ENCODE assay signal across 8 cellular contexts in the genomic region with DNA sequence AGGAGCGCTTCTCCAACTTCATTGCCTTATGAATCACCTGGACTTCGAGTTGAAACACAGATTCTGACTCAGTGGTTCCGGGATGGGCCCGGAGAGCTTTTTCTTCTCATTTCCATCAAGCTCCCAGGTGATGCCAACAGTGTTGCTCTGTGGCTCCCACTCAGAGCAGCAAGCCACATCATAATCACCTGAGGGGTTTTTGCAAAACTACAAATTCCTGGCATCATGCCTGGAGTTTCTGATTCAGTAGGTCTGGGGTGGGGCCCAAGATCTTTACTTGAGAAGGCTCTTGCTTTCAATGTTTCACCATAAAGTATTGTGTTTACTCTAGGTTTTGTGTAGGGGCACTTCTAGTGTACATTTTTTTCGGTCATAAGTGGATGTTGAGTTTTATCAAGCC. TPM values are rescaled to one million over a fixed set of nuclear protein-coding genes. Genes with fewer than 3 reads are reported as not detected.
DNase-seq lines count a peak whose midpoint lies in the region; ATAC-seq and TF ChIP-seq lines count a peak whose summit lies in the region.

No MANE protein-coding gene starts in this region.

- DNase-seq in T-helper 17 cell (peak in 2 of 3 donors; percentile 24 to 45), mammary epithelial cell (peak; percentile 96), SK-N-DZ (ENCODE audit: low spot score) (no peak), Peyer's patch (no peak), substantia nigra (lab: John Stamatoyannopoulos, UW) (no peak)
- DNase-seq in stimulated activated CD4-positive, alpha-beta T cell treated with anti-CD3 and anti-CD28 coated beads, Interleukin-1b, Interleukin-23, amount 100 ng/mL, for 48 hours = peak; percentile 79

- peak overlapping the region; percentile 87 for H3K4me3 Mint-ChIP-seq in T-helper 17 cell

- peak overlapping the region; percentile 58 for H3K4me2 ChIP-seq in mammary epithelial cell (ENCODE audit: insufficient read depth, low read depth, low read length)

- peak overlapping the region; percentile 94 for H3K27ac Mint-ChIP-seq in T-helper 17 cell

- intact Hi-C loops in mammary epithelial cell (cut with micrococcal nuclease) = loop anchor here (10.0 kb wide), 1 partner anchor 119 kb away; a partner anchor contains a TSS

- dilution Hi-C loops in mammary epithelial cell (cut with HindIII; ENCODE audit: low sequenced_read_pairs) = no loop called here

- in situ Hi-C loops in mammary epithelial cell (cut with MboI; ENCODE audit: low sequenced_read_pairs in 2 of 2) = no loop called here

- no peaks in the 10 kb centered on the region for H3K27me3 ChIP-seq in mammary epithelial cell (ENCODE audit: insufficient read depth, low read length)
- no peaks in the 10 kb centered on the region for H3K27me3 ChIP-seq in Peyer's patch

- ATAC-seq in GM21360 (IDR thresholded peaks at IDR 0.05; ENCODE audit: unreplicated experiment) (peak; percentile 22), T-helper 17 cell (peak; percentile 87), HG03460 (IDR thresholded peaks at IDR 0.05; ENCODE audit: unreplicated experiment) (no peak)

- H3K27ac ChIP-seq in mammary epithelial cell (ENCODE audit: insufficient read depth, low read depth, low read length) = peak overlapping the region; percentile 78
- peak overlapping the region in 2 of 4 donors; percentile 22 to 27 for H3K27ac ChIP-seq in Peyer's patch
- no peak overlapping the region for H3K27ac ChIP-seq in substantia nigra (ENCODE audit: low read depth, low read length, poor library complexity, severe bottlenecking)

- H3K4me1 Mint-ChIP-seq in T-helper 17 cell = peaks cover 42% of the 10 kb centered on the region

- H3K79me2 ChIP-seq in mammary epithelial cell (ENCODE audit: insufficient read depth, low read length) = peaks cover 80% of the 10 kb centered on the region

- CTCF ChIA-PET in mammary epithelial cell (lab: Charles Lee; ENCODE audit: low non-redundant PET) = no interaction called here

- BruUV-seq in mammary epithelial cell (replicated peaks; lab: Mats Ljungman, UMichigan) = no TSS peak

- TF ChIP-seq CTCF in mammary epithelial cell (conservative IDR thresholded peaks at IDR 0.05 in 1 of 2, IDR thresholded peaks at IDR 0.05 in 1 of 2; ENCODE audit: extremely low read depth in 1 of 2, insufficient read depth in 1 of 2, low read depth in 1 of 2, low read length in 2 of 2) (no peak), Peyer's patch (IDR thresholded peaks at IDR 0.05) (no peak)

- H3K36me3 ChIP-seq in mammary epithelial cell (ENCODE audit: insufficient read depth, low read length) (no peaks in the 10 kb centered on the region), Peyer's patch (no peaks in the 10 kb centered on the region)

- H3K36me3 Mint-ChIP-seq in T-helper 17 cell (ENCODE audit: low read depth) = no peaks in the 10 kb centered on the region

- 11% methylated on average over 5 of the region's 5 CpGs for WGBS in mammary epithelial cell (ENCODE audit: low coverage, missing lambda C conversion rate)

- no peak overlapping the region for H3K4me3 ChIP-seq in mammary epithelial cell (replicated peaks in 1 of 3; ENCODE audit: insufficient read depth in 1 of 3, low read depth in 2 of 3, low read length in 3 of 3)
- no peak overlapping the region for H3K4me3 ChIP-seq in Peyer's patch

- no peak overlapping the region for H2AFZ ChIP-seq in mammary epithelial cell (ENCODE audit: low read depth, low read length)

- no peaks in the 10 kb centered on the region for H3K9me3 ChIP-seq in T-helper 17 cell (ENCODE audit: control insufficient read depth, low read length, poor library complexity, severe bottlenecking)
- peaks cover 7% of the 10 kb centered on the region for H3K9me3 ChIP-seq in mammary epithelial cell (replicated peaks; ENCODE audit: insufficient read depth, low read length)
- H3K9me3 ChIP-seq in Peyer's patch = no peaks in the 10 kb centered on the region

- H3K27me3 Mint-ChIP-seq in T-helper 17 cell = no peaks in the 10 kb centered on the region

- no peak for TF ChIP-seq POLR2A in Peyer's patch (IDR thresholded peaks at IDR 0.05)

- H3K9ac ChIP-seq in mammary epithelial cell (ENCODE audit: insufficient read depth, low read length) = no peak overlapping the region

- peaks cover 47% of the 10 kb centered on the region for H3K4me1 ChIP-seq in mammary epithelial cell (ENCODE audit: insufficient read depth, low read length)
- peaks cover 0 to 39% (median 0%) of the 10 kb centered on the region in 4 donors for H3K4me1 ChIP-seq in Peyer's patch

- H4K20me1 ChIP-seq in mammary epithelial cell (ENCODE audit: insufficient read depth, low read length) = no peaks in the 10 kb centered on the region

RNA-seq across cellular contexts. Expression of a gene that starts 7.0 kb away (rescaled TPM):
- total RNA-seq in T-helper 17 cell (10 to 100 TPM; 25.9 to 30.6 TPM), mammary epithelial cell (10 to 100 TPM; 16.3 to 18.5 TPM), Peyer's patch (10 to 100 TPM; 12.4 to 22.2 (median 18.1) TPM)
- polyA plus RNA-seq in mammary epithelial cell = 4.4 TPM
- polyA minus RNA-seq in mammary epithelial cell = 19.5 TPM
- polyA plus RNA-seq in SK-N-DZ (2014; cell fraction: cytosol; rRNA removed) = 3.4 and 8.2 TPM in 2 replicates
- 2.3 and 2.5 TPM in 2 replicates for polyA plus RNA-seq in SK-N-DZ (2014; cell fraction: nucleus; rRNA removed)

Comparison
In these comparisons a context has a peak if more than half of its experiments do, and no peak if none do; other contexts are left out.
1. DNase-seq: peak in T-helper 17 cell (2 of 3), mammary epithelial cell (single experiment) and stimulated activated CD4-positive, alpha-beta T cell treated with anti-CD3 and anti-CD28 coated beads, Interleukin-1b, Interleukin-23, amount 100 ng/mL, for 48 hours (single experiment); none in SK-N-DZ (single experiment), Peyer's patch (0 of 3) and substantia nigra (0 of 49).